In genomic region chr12:6532927-6533652, GRCh38 we compare ENCODE assay signal across 1 cellular context.
TF ChIP-seq lines count a peak whose summit lies in the region.

No MANE protein-coding gene starts in this region.

TF ChIP-seq in H1, 55 proteins besides CTCF, POLR2A, EP300 and RAD21:
- 0 out of 2 replicates have a peak, but pooled peaks have one; percentile 36 for TF ChIP-seq RBBP5 (IDR thresholded peaks at IDR 0.05; ENCODE audit: borderline replicate concordance, low read depth, low read length)
- peak; percentile 80; the same call in 1 of the 2 replicates for TF ChIP-seq POLR2AphosphoS5 (IDR thresholded peaks at IDR 0.05; ENCODE audit: low read depth, low read length)
- TF ChIP-seq NRF1 (IDR thresholded peaks at IDR 0.05; ENCODE audit: low read depth, low read length): no peak
- no peak for TF ChIP-seq CBX5 (IDR thresholded peaks at IDR 0.05; ENCODE audit: low read depth, low read length)
- TF ChIP-seq HDAC2 (IDR thresholded peaks at IDR 0.05; ENCODE audit: borderline replicate concordance in 1 of 2, low read depth in 2 of 2, low read length in 2 of 2): 0 out of 4 replicates have a peak, but pooled peaks of 1 of the 2 experiments have one; percentile 3
- TF ChIP-seq GTF2F1 (IDR thresholded peaks at IDR 0.05; ENCODE audit: borderline replicate concordance, low read depth, low read length): no peak
- TF ChIP-seq, protein P1, sequence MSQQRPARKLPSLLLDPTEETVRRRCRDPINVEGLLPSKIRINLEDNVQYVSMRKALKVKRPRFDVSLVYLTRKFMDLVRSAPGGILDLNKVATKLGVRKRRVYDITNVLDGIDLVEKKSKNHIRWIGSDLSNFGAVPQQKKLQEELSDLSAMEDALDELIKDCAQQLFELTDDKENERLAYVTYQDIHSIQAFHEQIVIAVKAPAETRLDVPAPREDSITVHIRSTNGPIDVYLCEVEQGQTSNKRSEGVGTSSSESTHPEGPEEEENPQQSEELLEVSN (IDR thresholded peaks at IDR 0.05): no peak
- TF ChIP-seq BRCA1 (IDR thresholded peaks at IDR 0.05; ENCODE audit: low read depth, low read length): no peak
- no peak for TF ChIP-seq BCL11A (IDR thresholded peaks at IDR 0.05; ENCODE audit: low read depth in 2 of 2, low read length in 2 of 2)
- no peak for TF ChIP-seq HDAC6 (IDR thresholded peaks at IDR 0.05; ENCODE audit: low read depth, low read length)
- peak; percentile 1 for TF ChIP-seq TAF1 (IDR thresholded peaks at IDR 0.05; ENCODE audit: low read depth, low read length)
- no peak for TF ChIP-seq RXRA (IDR thresholded peaks at IDR 0.05; ENCODE audit: insufficient read depth, low read depth, low read length)
- TF ChIP-seq YY1 (IDR thresholded peaks at IDR 0.05; ENCODE audit: low read depth, low read length): no peak
- TF ChIP-seq, protein P2, sequence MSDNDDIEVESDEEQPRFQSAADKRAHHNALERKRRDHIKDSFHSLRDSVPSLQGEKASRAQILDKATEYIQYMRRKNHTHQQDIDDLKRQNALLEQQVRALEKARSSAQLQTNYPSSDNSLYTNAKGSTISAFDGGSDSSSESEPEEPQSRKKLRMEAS (IDR thresholded peaks at IDR 0.05): no peak
TF ChIP-seq in H1: peak in this region for 4.
